In genomic region chr12:126936181-126936851, GRCh38 we compare ENCODE assay signal across 11 cellular contexts.
DNase-seq lines count a peak whose midpoint lies in the region; ATAC-seq, FAIRE-seq and TF ChIP-seq lines count a peak whose summit lies in the region.
"Had no signal": no experiment of that assay in that cellular context is flagged by ENCODE, and none has a peak within 500 bp of the region (broad histone marks: within the 10 kb centered on the region; RNA-seq: fewer than 3 reads in every experiment).

No MANE protein-coding gene starts in this region.

- CTCF ChIA-PET in activated CD8-positive, alpha-beta memory T cell treated with anti-CD3 and anti-CD28 coated beads, Interleukin-2, amount 10 ng/mL, durations not matched to agents 7 days and 5 days (lab: Charles Lee), result no interaction called here

- H3K4me3 ChIP-seq in pancreas (no peak overlapping the region), foreskin fibroblast (ENCODE audit: low read depth in 1 of 2, low read length in 2 of 2) (no peak overlapping the region)
- H3K4me3 ChIP-seq: left lung had no signal

- H3K36me3 Mint-ChIP-seq in activated CD8-positive, alpha-beta memory T cell treated with anti-CD3 and anti-CD28 coated beads, Interleukin-2, amount 10 ng/mL, durations not matched to agents 7 days and 5 days, result no peaks in the 10 kb centered on the region

- no peaks in the 10 kb centered on the region for H3K4me1 Mint-ChIP-seq in activated CD8-positive, alpha-beta memory T cell treated with anti-CD3 and anti-CD28 coated beads, Interleukin-2, amount 10 ng/mL, durations not matched to agents 7 days and 5 days
- H3K4me1 Mint-ChIP-seq: activated CD4-positive, alpha-beta T cell treated with anti-CD3 and anti-CD28 coated beads, Interleukin-2, amount 10 ng/mL, durations not matched to agents 24 days and 14 days had no signal

- FAIRE-seq in pancreas (lab: Jason Lieb, UNC), result no peak
- FAIRE-seq: colon had no signal

- 37 to 46% methylated on average over 11 of the region's 11 CpGs for WGBS in pancreas, 2 donors

- peaks cover 2% of the 10 kb centered on the region for H3K9me3 ChIP-seq in KOPT-K1 (ENCODE audit: insufficient read depth, low read length, poor library complexity, severe bottlenecking)
- H3K9me3 ChIP-seq in pancreas, result no peaks in the 10 kb centered on the region

- no peak for TF ChIP-seq CTCF in pancreas (IDR thresholded peaks at IDR 0.05)
- TF ChIP-seq CTCF in foreskin fibroblast (IDR thresholded peaks at IDR 0.05; ENCODE audit: low read depth, low read length), result no peak

- no peak overlapping the region for H3K27ac Mint-ChIP-seq in activated CD8-positive, alpha-beta memory T cell treated with anti-CD3 and anti-CD28 coated beads, Interleukin-2, amount 10 ng/mL, durations not matched to agents 7 days and 5 days
- H3K27ac Mint-ChIP-seq: activated CD4-positive, alpha-beta T cell treated with anti-CD3 and anti-CD28 coated beads, Interleukin-2, amount 10 ng/mL, durations not matched to agents 24 days and 14 days had no signal

- H3K4me1 ChIP-seq in pancreas, result no peaks in the 10 kb centered on the region
- H3K4me1 ChIP-seq: left lung had no signal

- H3K36me3 ChIP-seq in KOPT-K1 (ENCODE audit: insufficient read depth, low read length), result no peaks in the 10 kb centered on the region
- no peaks in the 10 kb centered on the region for H3K36me3 ChIP-seq in pancreas
- H3K36me3 ChIP-seq: left lung had no signal

- H3K4me3 Mint-ChIP-seq in activated CD8-positive, alpha-beta memory T cell treated with anti-CD3 and anti-CD28 coated beads, Interleukin-2, amount 10 ng/mL, durations not matched to agents 7 days and 5 days, result no peak overlapping the region
- H3K4me3 Mint-ChIP-seq: activated CD4-positive, alpha-beta T cell treated with anti-CD3 and anti-CD28 coated beads, Interleukin-2, amount 10 ng/mL, durations not matched to agents 24 days and 14 days had no signal

- peak; percentile 77 for ATAC-seq in GM18498 (IDR thresholded peaks at IDR 0.05; ENCODE audit: unreplicated experiment)
- peak; percentile 40 to 88 (median 83) for ATAC-seq in pancreas
- ATAC-seq in activated CD8-positive, alpha-beta memory T cell treated with anti-CD3 and anti-CD28 coated beads, Interleukin-2, amount 10 ng/mL, durations not matched to agents 7 days and 5 days, result no peak
- no peak for ATAC-seq in GM18520 (IDR thresholded peaks at IDR 0.05; ENCODE audit: unreplicated experiment)
- ATAC-seq: left lung had no signal

- intact Hi-C loops in pancreas (cut with DNase I), result no loop called here

- DNase-seq in cerebellum (ENCODE audit: low spot score) (peak; percentile 67), pancreas (peak; percentile 33 to 77 (median 63)), foreskin fibroblast (no peak)
- DNase-seq in activated CD8-positive, alpha-beta memory T cell treated with anti-CD3 and anti-CD28 coated beads, Interleukin-2, amount 10 ng/mL, durations not matched to agents 7 days and 5 days, result no peak
- no peak for DNase-seq in stimulated activated CD4-positive, alpha-beta T cell treated with anti-CD3 and anti-CD28 coated beads, Interleukin-4, amount 100 ng/mL, for 4 hours
- DNase-seq: activated CD4-positive, alpha-beta T cell treated with anti-CD3 and anti-CD28 coated beads, Interleukin-2, amount 10 ng/mL, durations not matched to agents 24 days and 14 days had no signal

- no peaks in the 10 kb centered on the region for H3K27me3 Mint-ChIP-seq in activated CD8-positive, alpha-beta memory T cell treated with anti-CD3 and anti-CD28 coated beads, Interleukin-2, amount 10 ng/mL, durations not matched to agents 7 days and 5 days
- H3K27me3 Mint-ChIP-seq: activated CD4-positive, alpha-beta T cell treated with anti-CD3 and anti-CD28 coated beads, Interleukin-2, amount 10 ng/mL, durations not matched to agents 24 days and 14 days had no signal

- H3K9me3 Mint-ChIP-seq in activated CD8-positive, alpha-beta memory T cell treated with anti-CD3 and anti-CD28 coated beads, Interleukin-2, amount 10 ng/mL, durations not matched to agents 7 days and 5 days (ENCODE audit: low read depth), result no peaks in the 10 kb centered on the region
- H3K9me3 Mint-ChIP-seq: activated CD4-positive, alpha-beta T cell treated with anti-CD3 and anti-CD28 coated beads, Interleukin-2, amount 10 ng/mL, durations not matched to agents 24 days and 14 days had no signal

- no peaks in the 10 kb centered on the region for H3K27me3 ChIP-seq in pancreas
- H3K27me3 ChIP-seq: left lung had no signal

- peak overlapping the region; percentile 13 for H3K27ac ChIP-seq in KOPT-K1 (ENCODE audit: low read depth, low read length, poor library complexity, severe bottlenecking)
- H3K27ac ChIP-seq in pancreas, result no peak overlapping the region
- H3K27ac ChIP-seq: left lung had no signal

Comparison
In these comparisons a context has a peak if more than half of its experiments do, and no peak if none do; other contexts are left out.
1. ATAC-seq: peak in GM18498 (single experiment) and pancreas (4 of 4); none in activated CD8-positive, alpha-beta memory T cell treated with anti-CD3 and anti-CD28 coated beads, Interleukin-2, amount 10 ng/mL, durations not matched to agents 7 days and 5 days (single experiment) and GM18520 (single experiment).
2. DNase-seq: peak in cerebellum (single experiment) and pancreas (6 of 6); none in foreskin fibroblast (0 of 2), activated CD8-positive, alpha-beta memory T cell treated with anti-CD3 and anti-CD28 coated beads, Interleukin-2, amount 10 ng/mL, durations not matched to agents 7 days and 5 days (single experiment) and stimulated activated CD4-positive, alpha-beta T cell treated with anti-CD3 and anti-CD28 coated beads, Interleukin-4, amount 100 ng/mL, for 4 hours (0 of 2).